In the genomic region with DNA sequence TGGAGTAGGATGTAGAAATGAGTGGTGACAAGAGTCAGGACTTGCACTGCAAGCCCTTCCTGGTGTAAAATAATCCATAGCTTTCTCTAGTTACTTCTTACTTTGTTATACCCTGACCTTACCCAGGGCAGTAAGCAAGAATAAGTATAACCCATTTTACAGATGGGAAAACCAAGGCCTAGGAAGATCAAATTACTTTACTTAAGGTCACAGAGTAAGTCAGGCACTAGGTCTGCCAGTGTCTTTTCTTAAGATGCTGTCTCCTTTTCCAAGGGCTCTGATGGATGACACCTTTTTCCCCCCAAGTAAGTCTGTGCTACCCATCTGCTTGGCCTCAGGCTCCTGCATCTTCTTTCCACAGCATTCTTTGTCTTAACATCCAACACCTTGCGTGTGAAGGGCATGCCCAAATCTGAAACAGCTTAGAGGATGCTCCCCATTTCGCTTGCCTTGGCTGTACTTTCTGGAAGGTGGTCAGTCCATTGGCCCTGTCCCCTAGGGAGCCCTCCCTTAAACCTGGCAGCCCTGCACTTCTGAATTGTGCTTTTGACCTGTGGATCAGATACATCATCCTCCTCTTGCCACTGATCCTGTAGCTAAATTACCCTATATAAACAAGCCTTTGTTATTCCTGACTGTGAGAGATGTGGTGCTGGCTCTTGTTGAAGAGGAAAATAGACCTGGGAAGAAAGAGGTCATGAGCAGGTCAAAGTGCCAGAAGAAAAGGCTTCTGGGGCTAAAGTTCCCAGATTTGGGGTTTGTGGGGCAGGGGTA, we compare ENCODE assay signal across 21 cellular contexts.
DNase-seq lines count a peak whose midpoint lies in the region; ATAC-seq and TF ChIP-seq lines count a peak whose summit lies in the region.
"Had no signal": no experiment of that assay in that cellular context is flagged by ENCODE, and none has a peak within 500 bp of the region (broad histone marks: within the 10 kb centered on the region; RNA-seq: fewer than 3 reads in every experiment).

No MANE protein-coding gene starts in this region.

- H3K4me1 ChIP-seq in endodermal cell (ENCODE audit: control insufficient read depth, insufficient read depth, low read length) (no peaks in the 10 kb centered on the region), neural progenitor cell (peaks cover 37% of the 10 kb centered on the region)
- H3K4me1 ChIP-seq: SJSA1 had no signal

- peaks cover 16% of the 10 kb centered on the region for H3F3A ChIP-seq in neural progenitor cell (ENCODE audit: low read depth)

- peak in 2 of 3 experiments; percentile 10 to 49 for DNase-seq in NCI-H1417 (lab: John Stamatoyannopoulos, UW)
- no peak for DNase-seq in NCI-H1417 treated with DMSO at 0.1 percent for 48 hours (lab: John Stamatoyannopoulos, UW)
- peak; percentile 8 for DNase-seq in NCI-H2196 treated with DMSO at 0.1 percent for 48 hours (lab: John Stamatoyannopoulos, UW; ENCODE audit: unreplicated experiment)
- DNase-seq in endodermal cell, result peak; percentile 59
- DNase-seq in neural progenitor cell (ENCODE audit: low spot score), result no peak
- no peak for DNase-seq in substantia nigra (lab: John Stamatoyannopoulos, UW)
- no peak for DNase-seq in left cardiac atrium
- DNase-seq: activated CD4-positive, alpha-beta T cell treated with anti-CD3 and anti-CD28 coated beads for 48 hours; activated naive CD4-positive, alpha-beta T cell treated with anti-CD3 and anti-CD28 coated beads, Interleukin-2, amount 10 ng/mL, durations not matched to agents 7 days and 5 days; activated T-cell treated with anti-CD3 and anti-CD28 coated beads, Interleukin-2, amount 50 U/mL, for 72 hours; AML-193; amygdala; CD8-positive, alpha-beta memory T cell; cortex of kidney; H9; left lung; NCI-H2081 treated with DMSO at 0.1 percent for 48 hours had no signal

- H3K9ac ChIP-seq in endodermal cell (ENCODE audit: extremely low read depth, low read length, poor library complexity, severe bottlenecking), result no peak overlapping the region
- H3K9ac ChIP-seq in neural progenitor cell, result no peak overlapping the region
- H3K9ac ChIP-seq: KMS-11 had no signal

- WGBS in endodermal cell (ENCODE audit: insufficient coverage in 1 of 2, insufficient read length in 1 of 2), 2 experiments, result 50 to 61% methylated on average over 2 of the region's 2 CpGs

- H3K27ac ChIP-seq in endodermal cell (ENCODE audit: low read depth, low read length) (no peak overlapping the region), neural progenitor cell (no peak overlapping the region), substantia nigra (ENCODE audit: low read depth, low read length, poor library complexity, severe bottlenecking) (no peak overlapping the region)
- H3K27ac ChIP-seq: KMS-11, left lung, SJSA1 had no signal

- intact Hi-C loops in left cardiac atrium (cut with DNase I), result no loop called here

- H2AFZ ChIP-seq in neural progenitor cell (replicated peaks), result no peak overlapping the region

- H3K36me3 Mint-ChIP-seq in endodermal cell (ENCODE audit: low read depth) (no peaks in the 10 kb centered on the region), neural progenitor cell (no peaks in the 10 kb centered on the region)
- H3K36me3 Mint-ChIP-seq: activated naive CD4-positive, alpha-beta T cell treated with anti-CD3 and anti-CD28 coated beads, Interleukin-2, amount 10 ng/mL, durations not matched to agents 7 days and 5 days; CD8-positive, alpha-beta memory T cell had no signal

- H3K4me1 Mint-ChIP-seq in endodermal cell, result peaks cover 24% of the 10 kb centered on the region
- H3K4me1 Mint-ChIP-seq in neural progenitor cell, result peaks cover 48% of the 10 kb centered on the region
- H3K4me1 Mint-ChIP-seq: activated naive CD4-positive, alpha-beta T cell treated with anti-CD3 and anti-CD28 coated beads, Interleukin-2, amount 10 ng/mL, durations not matched to agents 7 days and 5 days; CD8-positive, alpha-beta memory T cell had no signal

- H3K27me3 Mint-ChIP-seq in endodermal cell (ENCODE audit: insufficient read depth) (peaks cover 73% of the 10 kb centered on the region), neural progenitor cell (ENCODE audit: insufficient read depth, low read depth) (peaks cover 18% of the 10 kb centered on the region)
- H3K27me3 Mint-ChIP-seq: activated naive CD4-positive, alpha-beta T cell treated with anti-CD3 and anti-CD28 coated beads, Interleukin-2, amount 10 ng/mL, durations not matched to agents 7 days and 5 days had no signal

- H3K27me3 ChIP-seq in endodermal cell (ENCODE audit: control insufficient read depth, insufficient read depth, low read length, poor library complexity, severe bottlenecking), result peaks cover 49% of the 10 kb centered on the region
- peaks cover 28% of the 10 kb centered on the region for H3K27me3 ChIP-seq in neural progenitor cell
- H3K27me3 ChIP-seq: left lung had no signal

- H3K9me3 Mint-ChIP-seq in endodermal cell (no peaks in the 10 kb centered on the region), neural progenitor cell (no peaks in the 10 kb centered on the region)
- H3K9me3 Mint-ChIP-seq: activated naive CD4-positive, alpha-beta T cell treated with anti-CD3 and anti-CD28 coated beads, Interleukin-2, amount 10 ng/mL, durations not matched to agents 7 days and 5 days; CD8-positive, alpha-beta memory T cell; neural crest cell had no signal

- H4K20me1 ChIP-seq in neural progenitor cell (ENCODE audit: low read depth), result no peaks in the 10 kb centered on the region

- H3K79me2 ChIP-seq in neural progenitor cell (ENCODE audit: low read depth), result no peaks in the 10 kb centered on the region

- H3K9me3 ChIP-seq in endodermal cell (ENCODE audit: control insufficient read depth, low read length) (no peaks in the 10 kb centered on the region), neural progenitor cell (ENCODE audit: low read depth) (no peaks in the 10 kb centered on the region)
- H3K9me3 ChIP-seq: left lung, SJSA1 had no signal

- H3K4me2 ChIP-seq in neural progenitor cell, result no peak overlapping the region
- H3K4me2 ChIP-seq: KMS-11 had no signal

- no peak overlapping the region for H3K4me3 ChIP-seq in endodermal cell (ENCODE audit: low read length)
- H3K4me3 ChIP-seq in neural progenitor cell, result no peak overlapping the region
- H3K4me3 ChIP-seq: left lung, SJSA1 had no signal

- ATAC-seq in HG02571 (IDR thresholded peaks at IDR 0.05; ENCODE audit: unreplicated experiment) (no peak), left cardiac atrium (no peak)
- ATAC-seq: activated T-cell treated with anti-CD3 and anti-CD28 coated beads, Interleukin-2, amount 50 U/mL, for 72 hours had no signal

- TF ChIP-seq CTCF in endodermal cell (conservative IDR thresholded peaks at IDR 0.05) (no peak), neural progenitor cell (IDR thresholded peaks at IDR 0.05) (no peak)

- H3K36me3 ChIP-seq in endodermal cell (ENCODE audit: control insufficient read depth, insufficient read depth, low read length) (no peaks in the 10 kb centered on the region), neural progenitor cell (no peaks in the 10 kb centered on the region)
- H3K36me3 ChIP-seq: left lung, SJSA1 had no signal

- no peak overlapping the region for H3K27ac Mint-ChIP-seq in endodermal cell
- no peak overlapping the region for H3K27ac Mint-ChIP-seq in neural progenitor cell
- H3K27ac Mint-ChIP-seq: activated naive CD4-positive, alpha-beta T cell treated with anti-CD3 and anti-CD28 coated beads, Interleukin-2, amount 10 ng/mL, durations not matched to agents 7 days and 5 days; activated T-cell treated with anti-CD3 and anti-CD28 coated beads, Interleukin-2, amount 50 U/mL, for 72 hours; CD8-positive, alpha-beta memory T cell had no signal

- H3K4me3 Mint-ChIP-seq in endodermal cell (no peak overlapping the region), neural progenitor cell (peak overlapping the region; percentile 58)
- H3K4me3 Mint-ChIP-seq: activated naive CD4-positive, alpha-beta T cell treated with anti-CD3 and anti-CD28 coated beads, Interleukin-2, amount 10 ng/mL, durations not matched to agents 7 days and 5 days; activated T-cell treated with anti-CD3 and anti-CD28 coated beads, Interleukin-2, amount 50 U/mL, for 72 hours; CD8-positive, alpha-beta memory T cell; H9; neural crest cell had no signal

Comparison
In these comparisons a context has a peak if more than half of its experiments do, and no peak if none do; other contexts are left out.
1. DNase-seq: peak in NCI-H1417 (2 of 3), NCI-H2196 treated with DMSO at 0.1 percent for 48 hours (single experiment) and endodermal cell (single experiment); none in NCI-H1417 treated with DMSO at 0.1 percent for 48 hours (single experiment), neural progenitor cell (single experiment), substantia nigra (0 of 49) and left cardiac atrium (single experiment).